Comparison of ENCODE assay signal across 19 cellular contexts in the genomic region with DNA sequence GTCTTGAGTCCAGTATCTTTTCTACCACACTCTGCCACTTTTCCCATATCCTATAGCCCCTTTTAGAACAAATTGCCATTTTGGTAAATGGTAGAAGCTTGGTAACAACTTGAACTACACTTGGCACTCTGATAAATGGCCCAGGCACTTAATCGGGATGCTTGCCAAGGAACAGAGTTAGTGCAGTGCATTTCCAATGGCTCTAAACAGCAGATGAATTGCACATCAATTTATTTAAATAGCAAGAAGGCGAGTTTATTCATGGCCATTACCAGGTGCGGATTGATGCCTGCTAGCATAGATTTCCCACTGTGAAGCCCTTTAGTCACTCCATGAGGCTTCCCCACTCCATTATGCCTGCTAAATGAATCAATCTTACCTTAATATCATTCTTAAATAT.
A peak's percentile ranks its signal among the peaks of the same experiment; 100 is the strongest.
DNase-seq lines count a peak whose midpoint lies in the region; ATAC-seq and TF ChIP-seq lines count a peak whose summit lies in the region.
"Had no signal": no experiment of that assay in that cellular context is flagged by ENCODE, and none has a peak within 500 bp of the region (broad histone marks: within the 10 kb centered on the region; RNA-seq: fewer than 3 reads in every experiment).

No MANE protein-coding gene starts in this region.

- CTCF ChIA-PET in HEK293 (lab: Yijun Ruan, JAX), result interaction anchor here (0.9 kb wide), 1 partner anchor 8 kb away, joined by 3 read pairs; no protein-coding TSS in a partner anchor

- H3K4me1 ChIP-seq in HEK293 (ENCODE audit: control insufficient read depth, insufficient read depth, low read length) (peaks cover 3% of the 10 kb centered on the region), heart right ventricle (peaks cover 0 to 1% (median 0%) of the 10 kb centered on the region in 9 donors)
- H3K4me1 ChIP-seq: SJCRH30 had no signal

- TF ChIP-seq CTCF in HEK293 (tag by site-specific recombination; IDR thresholded peaks at IDR 0.05), result no peak
- TF ChIP-seq CTCF in heart right ventricle (IDR thresholded peaks at IDR 0.05), result no peak

- H3K4me3 ChIP-seq in HEK293 (ENCODE audit: low read depth, low read length) (no peak overlapping the region), heart right ventricle (no peak overlapping the region)
- H3K4me3 ChIP-seq: SJCRH30 had no signal

- peak; percentile 13 to 99 (median 94) for DNase-seq in NCI-H1417 (lab: John Stamatoyannopoulos, UW)
- peak; percentile 99 for DNase-seq in NCI-H69 (lab: John Stamatoyannopoulos, UW)
- DNase-seq in globus pallidus (ENCODE audit: low spot score), result peak; percentile 20
- no peak for DNase-seq in cerebellar cortex (ENCODE audit: low spot score)
- no peak for DNase-seq in activated T-cell treated with anti-CD3 and anti-CD28 coated beads, Interleukin-2, amount 50 U/mL, for 48 hours
- no peak for DNase-seq in heart right ventricle
- DNase-seq: activated CD4-positive, alpha-beta memory T cell treated with anti-CD3 and anti-CD28 coated beads for 36 hours; activated CD8-positive, alpha-beta memory T cell treated with anti-CD3 and anti-CD28 coated beads, Interleukin-2, amount 50 U/mL, for 48 hours; activated naive CD8-positive, alpha-beta T cell treated with anti-CD3 and anti-CD28 coated beads for 36 hours; CD4-positive, alpha-beta memory T cell; cerebellar nuclear complex; DND-41; KG1; mammary epithelial cell; SJCRH30; stimulated activated CD4-positive, alpha-beta T cell treated with anti-CD3 and anti-CD28 coated beads, Interleukin-2, amount 100 ng/mL, for 24 hours; trophoblast cell had no signal

- WGBS in heart right ventricle, 2 donors, result 55 to 64% methylated on average over 3 of the region's 3 CpGs

- POLR2A ChIA-PET in HEK293 (lab: Yijun Ruan, JAX), result no interaction called here

- no peak for ATAC-seq in heart right ventricle
- ATAC-seq: activated CD4-positive, CD25-positive, alpha-beta regulatory T cell treated with anti-CD3 and anti-CD28 coated beads, Interleukin-2, amount 50 U/mL, for 24 hours had no signal

- H3K36me3 ChIP-seq in HEK293 (ENCODE audit: control insufficient read depth in 2 of 2, insufficient read depth in 1 of 2, low read length in 2 of 2) (no peaks in the 10 kb centered on the region), heart right ventricle (no peaks in the 10 kb centered on the region)
- H3K36me3 ChIP-seq: SJCRH30 had no signal

- no peak overlapping the region for H3K27ac ChIP-seq in HEK293 (ENCODE audit: extremely low read depth, low read depth, low read length)
- H3K27ac ChIP-seq in heart right ventricle, result no peak overlapping the region
- H3K27ac ChIP-seq: SJCRH30 had no signal

- intact Hi-C loops in heart right ventricle (cut with DNase I), result no loop called here

- H3K9me3 ChIP-seq in HEK293 (ENCODE audit: control insufficient read depth, insufficient read depth, low read depth, low read length) (no peaks in the 10 kb centered on the region), heart right ventricle (no peaks in the 10 kb centered on the region)
- H3K9me3 ChIP-seq: SJCRH30 had no signal

- peaks cover 0 to 6% (median 0%) of the 10 kb centered on the region in 7 donors for H3K27me3 ChIP-seq in heart right ventricle
- H3K27me3 ChIP-seq: SJCRH30 had no signal

TF ChIP-seq in HEK293, 187 proteins besides CTCF, POLR2A, EP300 and RAD21 (continues in another document):
- TF ChIP-seq BCL11B (tag by site-specific recombination; IDR thresholded peaks at IDR 0.05; ENCODE audit: low read depth) (no peak), SETDB1 (IDR thresholded peaks at IDR 0.05; ENCODE audit: insufficient read length, low read length) (no peak), OSR2 (tag by site-specific recombination; IDR thresholded peaks at IDR 0.05) (peak; percentile 43; the same call in 1 of the 2 replicates), MEIS1 (CRISPR knock-in tag; IDR thresholded peaks at IDR 0.05; ENCODE audit: borderline replicate concordance) (no peak), ZNF394 (tag by site-specific recombination; IDR thresholded peaks at IDR 0.05; ENCODE audit: borderline replicate concordance) (no peak), FEZF1 (tag by site-specific recombination; IDR thresholded peaks at IDR 0.05) (peak; percentile 28; the same call in 1 of the 2 replicates), MZF1 (tag by site-specific recombination; IDR thresholded peaks at IDR 0.05; ENCODE audit: borderline replicate concordance) (no peak), ZSCAN4 (tag by site-specific recombination; IDR thresholded peaks at IDR 0.05) (no peak), ZNF341 (tag by site-specific recombination; IDR thresholded peaks at IDR 0.05; ENCODE audit: low read depth) (no peak), ZNF548 (tag by site-specific recombination; IDR thresholded peaks at IDR 0.05) (no peak), ZNF335 (tag by site-specific recombination; conservative IDR thresholded peaks at IDR 0.05) (0 out of 2 replicates have a peak, but pooled peaks have one; percentile 20), ZNF514 (tag by site-specific recombination; IDR thresholded peaks at IDR 0.05) (no peak), ZNF623 (tag by site-specific recombination; IDR thresholded peaks at IDR 0.05) (no peak), ZNF48 (tag by site-specific recombination; IDR thresholded peaks at IDR 0.05) (no peak), EGR2 (tag by site-specific recombination; IDR thresholded peaks at IDR 0.05; ENCODE audit: low read depth) (no peak)
- TF ChIP-seq, protein P1, sequence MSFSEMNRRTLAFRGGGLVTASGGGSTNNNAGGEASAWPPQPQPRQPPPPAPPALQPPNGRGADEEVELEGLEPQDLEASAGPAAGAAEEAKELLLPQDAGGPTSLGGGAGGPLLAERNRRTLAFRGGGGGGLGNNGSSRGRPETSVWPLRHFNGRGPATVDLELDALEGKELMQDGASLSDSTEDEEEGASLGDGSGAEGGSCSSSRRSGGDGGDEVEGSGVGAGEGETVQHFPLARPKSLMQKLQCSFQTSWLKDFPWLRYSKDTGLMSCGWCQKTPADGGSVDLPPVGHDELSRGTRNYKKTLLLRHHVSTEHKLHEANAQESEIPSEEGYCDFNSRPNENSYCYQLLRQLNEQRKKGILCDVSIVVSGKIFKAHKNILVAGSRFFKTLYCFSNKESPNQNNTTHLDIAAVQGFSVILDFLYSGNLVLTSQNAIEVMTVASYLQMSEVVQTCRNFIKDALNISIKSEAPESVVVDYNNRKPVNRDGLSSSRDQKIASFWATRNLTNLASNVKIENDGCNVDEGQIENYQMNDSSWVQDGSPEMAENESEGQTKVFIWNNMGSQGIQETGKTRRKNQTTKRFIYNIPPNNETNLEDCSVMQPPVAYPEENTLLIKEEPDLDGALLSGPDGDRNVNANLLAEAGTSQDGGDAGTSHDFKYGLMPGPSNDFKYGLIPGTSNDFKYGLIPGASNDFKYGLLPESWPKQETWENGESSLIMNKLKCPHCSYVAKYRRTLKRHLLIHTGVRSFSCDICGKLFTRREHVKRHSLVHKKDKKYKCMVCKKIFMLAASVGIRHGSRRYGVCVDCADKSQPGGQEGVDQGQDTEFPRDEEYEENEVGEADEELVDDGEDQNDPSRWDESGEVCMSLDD (tag by site-specific recombination; IDR thresholded peaks at IDR 0.05), result no peak
- TF ChIP-seq, protein P2, sequence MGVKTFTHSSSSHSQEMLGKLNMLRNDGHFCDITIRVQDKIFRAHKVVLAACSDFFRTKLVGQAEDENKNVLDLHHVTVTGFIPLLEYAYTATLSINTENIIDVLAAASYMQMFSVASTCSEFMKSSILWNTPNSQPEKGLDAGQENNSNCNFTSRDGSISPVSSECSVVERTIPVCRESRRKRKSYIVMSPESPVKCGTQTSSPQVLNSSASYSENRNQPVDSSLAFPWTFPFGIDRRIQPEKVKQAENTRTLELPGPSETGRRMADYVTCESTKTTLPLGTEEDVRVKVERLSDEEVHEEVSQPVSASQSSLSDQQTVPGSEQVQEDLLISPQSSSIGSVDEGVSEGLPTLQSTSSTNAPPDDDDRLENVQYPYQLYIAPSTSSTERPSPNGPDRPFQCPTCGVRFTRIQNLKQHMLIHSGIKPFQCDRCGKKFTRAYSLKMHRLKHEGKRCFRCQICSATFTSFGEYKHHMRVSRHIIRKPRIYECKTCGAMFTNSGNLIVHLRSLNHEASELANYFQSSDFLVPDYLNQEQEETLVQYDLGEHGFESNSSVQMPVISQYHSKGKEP (tag by site-specific recombination; IDR thresholded peaks at IDR 0.05), result peak; percentile 71
- TF ChIP-seq, protein P3, sequence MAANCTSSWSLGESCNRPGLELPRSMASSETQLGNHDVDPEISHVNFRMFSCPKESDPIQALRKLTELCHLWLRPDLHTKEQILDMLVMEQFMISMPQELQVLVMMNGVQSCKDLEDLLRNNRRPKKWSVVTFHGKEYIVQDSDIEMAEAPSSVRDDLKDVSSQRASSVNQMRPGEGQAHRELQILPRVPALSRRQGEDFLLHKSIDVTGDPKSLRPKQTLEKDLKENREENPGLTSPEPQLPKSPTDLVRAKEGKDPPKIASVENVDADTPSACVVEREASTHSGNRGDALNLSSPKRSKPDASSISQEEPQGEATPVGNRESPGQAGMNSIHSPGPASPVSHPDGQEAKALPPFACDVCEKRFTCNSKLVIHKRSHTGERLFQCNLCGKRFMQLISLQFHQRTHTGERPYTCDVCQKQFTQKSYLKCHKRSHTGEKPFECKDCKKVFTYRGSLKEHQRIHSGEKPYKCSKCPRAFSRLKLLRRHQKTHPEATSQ (tag by site-specific recombination; IDR thresholded peaks at IDR 0.05), result no peak
- TF ChIP-seq, protein P4, sequence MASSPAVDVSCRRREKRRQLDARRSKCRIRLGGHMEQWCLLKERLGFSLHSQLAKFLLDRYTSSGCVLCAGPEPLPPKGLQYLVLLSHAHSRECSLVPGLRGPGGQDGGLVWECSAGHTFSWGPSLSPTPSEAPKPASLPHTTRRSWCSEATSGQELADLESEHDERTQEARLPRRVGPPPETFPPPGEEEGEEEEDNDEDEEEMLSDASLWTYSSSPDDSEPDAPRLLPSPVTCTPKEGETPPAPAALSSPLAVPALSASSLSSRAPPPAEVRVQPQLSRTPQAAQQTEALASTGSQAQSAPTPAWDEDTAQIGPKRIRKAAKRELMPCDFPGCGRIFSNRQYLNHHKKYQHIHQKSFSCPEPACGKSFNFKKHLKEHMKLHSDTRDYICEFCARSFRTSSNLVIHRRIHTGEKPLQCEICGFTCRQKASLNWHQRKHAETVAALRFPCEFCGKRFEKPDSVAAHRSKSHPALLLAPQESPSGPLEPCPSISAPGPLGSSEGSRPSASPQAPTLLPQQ (tag by site-specific recombination; IDR thresholded peaks at IDR 0.05), result 0 out of 2 replicates have a peak, but pooled peaks have one; percentile 3

Comparison
In these comparisons a context has a peak if more than half of its experiments do, and no peak if none do; other contexts are left out.
1. DNase-seq: peak in NCI-H1417 (3 of 3), NCI-H69 (single experiment) and globus pallidus (single experiment); none in cerebellar cortex (single experiment), activated T-cell treated with anti-CD3 and anti-CD28 coated beads, Interleukin-2, amount 50 U/mL, for 48 hours (0 of 2) and heart right ventricle (0 of 2).